Comparison of ENCODE assay signal across 25 cellular contexts in the genomic region with DNA sequence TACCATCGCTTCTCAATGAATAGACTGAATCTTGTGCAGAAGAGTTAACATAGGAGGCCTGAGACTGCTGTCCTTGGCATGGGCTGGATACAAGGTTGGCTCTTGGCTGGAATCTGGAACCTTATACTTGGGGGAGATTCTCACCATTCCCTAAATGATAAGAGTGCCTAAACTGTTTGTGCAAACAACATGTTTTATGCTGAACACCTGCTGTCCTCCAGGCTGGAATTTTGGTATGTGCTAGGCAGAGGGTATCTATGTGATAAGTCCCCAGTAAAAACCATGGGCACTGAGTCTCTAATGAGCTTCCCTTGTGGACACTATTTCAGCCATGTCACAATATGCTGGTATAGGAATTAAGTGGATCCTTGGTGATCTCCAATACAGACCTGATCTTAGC. TPM values are rescaled to one million over a fixed set of nuclear protein-coding genes. Genes with fewer than 3 reads are reported as not detected.
A peak's percentile ranks its signal among the peaks of the same experiment; 100 is the strongest.
DNase-seq lines count a peak whose midpoint lies in the region; ATAC-seq, FAIRE-seq and TF ChIP-seq lines count a peak whose summit lies in the region.
"Had no signal": no experiment of that assay in that cellular context is flagged by ENCODE, and none has a peak within 500 bp of the region (broad histone marks: within the 10 kb centered on the region; RNA-seq: fewer than 3 reads in every experiment).

No MANE protein-coding gene starts in this region.

- no peaks in the 10 kb centered on the region for H3K27me3 ChIP-seq in CD8-positive, alpha-beta T cell (ENCODE audit: insufficient read depth, low read length)
- H3K27me3 ChIP-seq in testis, result no peaks in the 10 kb centered on the region
- H3K27me3 ChIP-seq: left lung, right atrium auricular region, transverse colon had no signal

- TF ChIP-seq CTCF in CD8-positive, alpha-beta T cell (IDR thresholded peaks at IDR 0.05), result no peak
- no peak for TF ChIP-seq CTCF in testis (IDR thresholded peaks at IDR 0.05)

- no peak for ATAC-seq in CD8-positive, alpha-beta T cell
- no peak for ATAC-seq in effector memory CD8-positive, alpha-beta T cell (replicated peaks)
- ATAC-seq in GM19023 (IDR thresholded peaks at IDR 0.05; ENCODE audit: unreplicated experiment), result no peak
- ATAC-seq: esophagus mucosa, left lung had no signal

- H3K4me1 ChIP-seq in CD8-positive, alpha-beta T cell (ENCODE audit: insufficient read depth, low read length), result peaks cover 15% of the 10 kb centered on the region
- no peaks in the 10 kb centered on the region for H3K4me1 ChIP-seq in testis
- H3K4me1 ChIP-seq: left lung, right atrium auricular region had no signal

- POLR2A ChIA-PET in CD8-positive, alpha-beta T cell (lab: Charles Lee), result no interaction called here
- POLR2A ChIA-PET in activated CD4-positive, alpha-beta memory T cell treated with anti-CD3 and anti-CD28 coated beads, Interleukin-2, amount 10 ng/mL, durations not matched to agents 7 days and 5 days (lab: Charles Lee), result interaction anchor here (3.9 kb wide), 1 partner anchor 12 kb away, joined by 136 read pairs; a partner anchor contains a TSS

- peaks cover 6% of the 10 kb centered on the region for H3K9me3 Mint-ChIP-seq in activated T-cell treated with anti-CD3 and anti-CD28 coated beads, Interleukin-2, amount 50 U/mL, for 24 hours
- peaks cover 6% of the 10 kb centered on the region for H3K9me3 Mint-ChIP-seq in CD8-positive, alpha-beta T cell
- peaks cover 9% of the 10 kb centered on the region for H3K9me3 Mint-ChIP-seq in activated CD4-positive, alpha-beta memory T cell treated with anti-CD3 and anti-CD28 coated beads, Interleukin-2, amount 10 ng/mL, durations not matched to agents 7 days and 5 days
- H3K9me3 Mint-ChIP-seq in effector memory CD8-positive, alpha-beta T cell, result no peaks in the 10 kb centered on the region

- H3K4me1 Mint-ChIP-seq in activated T-cell treated with anti-CD3 and anti-CD28 coated beads, Interleukin-2, amount 50 U/mL, for 24 hours (ENCODE audit: low read depth), result peaks cover 30% of the 10 kb centered on the region
- H3K4me1 Mint-ChIP-seq in CD8-positive, alpha-beta T cell (ENCODE audit: low read depth), result peaks cover 24% of the 10 kb centered on the region
- peaks cover 42% of the 10 kb centered on the region for H3K4me1 Mint-ChIP-seq in activated CD4-positive, alpha-beta memory T cell treated with anti-CD3 and anti-CD28 coated beads, Interleukin-2, amount 10 ng/mL, durations not matched to agents 7 days and 5 days
- peaks cover 8 to 11% of the 10 kb centered on the region in 2 donors for H3K4me1 Mint-ChIP-seq in effector memory CD8-positive, alpha-beta T cell (ENCODE audit: low read depth in 2 of 2)

- H3K27me3 Mint-ChIP-seq in activated T-cell treated with anti-CD3 and anti-CD28 coated beads, Interleukin-2, amount 50 U/mL, for 24 hours, result no peaks in the 10 kb centered on the region
- H3K27me3 Mint-ChIP-seq in CD8-positive, alpha-beta T cell (ENCODE audit: low read depth), result no peaks in the 10 kb centered on the region
- H3K27me3 Mint-ChIP-seq in activated CD4-positive, alpha-beta memory T cell treated with anti-CD3 and anti-CD28 coated beads, Interleukin-2, amount 10 ng/mL, durations not matched to agents 7 days and 5 days, result no peaks in the 10 kb centered on the region
- H3K27me3 Mint-ChIP-seq in effector memory CD8-positive, alpha-beta T cell, result no peaks in the 10 kb centered on the region
- H3K27me3 Mint-ChIP-seq: activated B cell treated with CpG ODN at 0.5 μM for 24 hours, B cell, memory B cell had no signal

- H3K27ac Mint-ChIP-seq in activated T-cell treated with anti-CD3 and anti-CD28 coated beads, Interleukin-2, amount 50 U/mL, for 24 hours, result peak overlapping the region; percentile 94
- peak overlapping the region; percentile 16 for H3K27ac Mint-ChIP-seq in CD8-positive, alpha-beta T cell
- H3K27ac Mint-ChIP-seq in activated CD4-positive, alpha-beta memory T cell treated with anti-CD3 and anti-CD28 coated beads, Interleukin-2, amount 10 ng/mL, durations not matched to agents 7 days and 5 days, result peak overlapping the region; percentile 95
- H3K27ac Mint-ChIP-seq in effector memory CD8-positive, alpha-beta T cell, result peak overlapping the region; percentile 7 to 19
- H3K27ac Mint-ChIP-seq: activated B cell treated with CpG ODN at 0.5 μM for 24 hours, B cell, memory B cell had no signal

- intact Hi-C loops in CD8-positive, alpha-beta T cell (cut with DNase I, micrococcal nuclease), result no loop called here
- intact Hi-C loops in testis (cut with DNase I; ENCODE audit: low total_unique reads), result no loop called here

- no peak for TF ChIP-seq POLR2A in testis (IDR thresholded peaks at IDR 0.05)

- no peak overlapping the region for H3K4me3 Mint-ChIP-seq in activated T-cell treated with anti-CD3 and anti-CD28 coated beads, Interleukin-2, amount 50 U/mL, for 24 hours
- no peak overlapping the region for H3K4me3 Mint-ChIP-seq in CD8-positive, alpha-beta T cell
- H3K4me3 Mint-ChIP-seq in activated CD4-positive, alpha-beta memory T cell treated with anti-CD3 and anti-CD28 coated beads, Interleukin-2, amount 10 ng/mL, durations not matched to agents 7 days and 5 days, result peak overlapping the region; percentile 9
- no peak overlapping the region for H3K4me3 Mint-ChIP-seq in effector memory CD8-positive, alpha-beta T cell
- H3K4me3 Mint-ChIP-seq: activated B cell treated with CpG ODN at 0.5 μM for 24 hours, B cell, memory B cell had no signal

- CTCF ChIA-PET in CD8-positive, alpha-beta T cell (lab: Charles Lee), result interaction anchor here (2.5 kb wide), 1 partner anchor 12 kb away, joined by 11 read pairs; a partner anchor contains a TSS
- CTCF ChIA-PET in activated CD4-positive, alpha-beta memory T cell treated with anti-CD3 and anti-CD28 coated beads, Interleukin-2, amount 10 ng/mL, durations not matched to agents 7 days and 5 days (lab: Charles Lee), result interaction anchor here (1.1 kb wide), 1 partner anchor 11 kb away, joined by 3 read pairs; no protein-coding TSS in a partner anchor

- DNase-seq in activated T-cell treated with anti-CD3 and anti-CD28 coated beads, Interleukin-2, amount 50 U/mL, for 24 hours, result no peak
- no peak for DNase-seq in activated T-cell treated with anti-CD3 and anti-CD28 coated beads, Interleukin-2, amount 50 U/mL, for 1 hour
- DNase-seq in CD8-positive, alpha-beta T cell, result no peak
- no peak for DNase-seq in activated CD4-positive, alpha-beta memory T cell treated with anti-CD3 and anti-CD28 coated beads, Interleukin-2, amount 10 ng/mL, durations not matched to agents 7 days and 5 days
- no peak for DNase-seq in effector memory CD8-positive, alpha-beta T cell
- no peak for DNase-seq in frontal cortex (ENCODE audit: low spot score in 2 of 2)
- DNase-seq in testis, result no peak
- DNase-seq: activated B cell treated with CpG ODN at 0.5 μM for 24 hours; activated T-cell treated with anti-CD3 and anti-CD28 coated beads, Interleukin-2, amount 50 U/mL, for 48 hours; caudate nucleus; COR-L47; cortex of kidney; DMS53; left lung; NCI-H446; NCI-H774; SW 1271; transverse colon had no signal

- no peak overlapping the region for H3K27ac ChIP-seq in CD8-positive, alpha-beta T cell (ENCODE audit: low read depth, low read length)
- no peak overlapping the region for H3K27ac ChIP-seq in testis
- H3K27ac ChIP-seq: left lung, right atrium auricular region, transverse colon had no signal

- no peaks in the 10 kb centered on the region for H3K36me3 ChIP-seq in CD8-positive, alpha-beta T cell (ENCODE audit: insufficient read depth, low read length)
- H3K36me3 ChIP-seq in testis (ENCODE audit: low read depth, missing control alignments), result no peaks in the 10 kb centered on the region

- H3K9me3 ChIP-seq in CD8-positive, alpha-beta T cell (ENCODE audit: low read length), result no peaks in the 10 kb centered on the region
- H3K9me3 ChIP-seq in testis, result no peaks in the 10 kb centered on the region
- H3K9me3 ChIP-seq: left lung, transverse colon had no signal

- H3K36me3 Mint-ChIP-seq in activated T-cell treated with anti-CD3 and anti-CD28 coated beads, Interleukin-2, amount 50 U/mL, for 24 hours (ENCODE audit: low read depth), result peaks cover 67% of the 10 kb centered on the region
- H3K36me3 Mint-ChIP-seq in CD8-positive, alpha-beta T cell, result peaks cover 15% of the 10 kb centered on the region
- H3K36me3 Mint-ChIP-seq in activated CD4-positive, alpha-beta memory T cell treated with anti-CD3 and anti-CD28 coated beads, Interleukin-2, amount 10 ng/mL, durations not matched to agents 7 days and 5 days (ENCODE audit: low read depth), result peaks cover 68% of the 10 kb centered on the region
- no peaks in the 10 kb centered on the region for H3K36me3 Mint-ChIP-seq in effector memory CD8-positive, alpha-beta T cell (ENCODE audit: insufficient read depth)

- FAIRE-seq in frontal cortex (lab: Jason Lieb, UNC), result no peak
- FAIRE-seq: H54, islet of Langerhans had no signal

- WGBS in testis, 2 donors, result 87 to 100% methylated on average over 1 of the region's 1 CpG

- H3K4me3 ChIP-seq in CD8-positive, alpha-beta T cell (ENCODE audit: low read depth, low read length), result no peak overlapping the region
- no peak overlapping the region for H3K4me3 ChIP-seq in testis
- H3K4me3 ChIP-seq: left lung, right atrium auricular region, transverse colon had no signal

RNA-seq across cellular contexts. Expression of a gene that starts 12.8 kb away (rescaled TPM):
- total RNA-seq in CD8-positive, alpha-beta T cell, result 10 to 100 TPM; 11.6 to 12.3 TPM
- 10 to 100 TPM; 53.6 to 63.6 TPM for total RNA-seq in activated CD4-positive, alpha-beta memory T cell treated with anti-CD3 and anti-CD28 coated beads, Interleukin-2, amount 10 ng/mL, durations not matched to agents 7 days and 5 days
- total RNA-seq in frontal cortex, result 104 TPM
- total RNA-seq in testis, result 10 to 100 TPM in 1 of 2 donors, 1 to 10 TPM in 1; 7.7 to 10.9 TPM
- 6.7 TPM for polyA plus RNA-seq in testis (ENCODE audit: insufficient read depth, low read depth, low replicate concordance)

Comparison
In these comparisons a context has a peak if more than half of its experiments do, and no peak if none do; other contexts are left out.
1. H3K27ac Mint-ChIP-seq: peak in every context shown above with its lines; median percentile 95 in activated CD4-positive, alpha-beta memory T cell treated with anti-CD3 and anti-CD28 coated beads, Interleukin-2, amount 10 ng/mL, durations not matched to agents 7 days and 5 days; 94 in activated T-cell treated with anti-CD3 and anti-CD28 coated beads, Interleukin-2, amount 50 U/mL, for 24 hours; 16 in CD8-positive, alpha-beta T cell; 13 in effector memory CD8-positive, alpha-beta T cell.